In the genomic region with DNA sequence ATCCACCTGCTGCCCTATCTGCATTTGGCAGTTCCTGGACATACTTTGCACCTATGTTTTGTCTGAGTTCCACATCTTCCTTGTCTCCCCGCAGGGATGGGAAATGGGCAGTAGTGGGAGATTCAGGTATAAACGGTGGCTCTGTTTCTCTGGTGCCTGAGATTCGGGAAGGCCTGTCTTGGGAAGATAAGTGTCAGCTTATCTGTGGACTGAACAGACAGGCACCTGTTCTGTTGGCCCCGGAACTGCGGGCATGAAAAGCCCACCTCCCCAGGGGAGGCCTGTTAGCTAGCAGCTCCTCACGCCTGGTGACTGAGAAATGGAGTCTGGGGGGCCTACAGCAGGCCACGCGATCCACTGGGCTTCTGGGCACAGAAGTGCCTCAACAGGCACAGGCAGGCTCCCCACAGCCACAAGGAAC, we compare ENCODE assay signal across 8 cellular contexts. TPM values are rescaled to one million over a fixed set of nuclear protein-coding genes. Genes with fewer than 3 reads are reported as not detected.
A peak's percentile ranks its signal among the peaks of the same experiment; 100 is the strongest.
DNase-seq lines count a peak whose midpoint lies in the region; ATAC-seq and TF ChIP-seq lines count a peak whose summit lies in the region.

No MANE protein-coding gene starts in this region.

- peaks cover 0 to 2% (median 0%) of the 10 kb centered on the region in 7 donors for H3K9me3 Mint-ChIP-seq in CD14-positive monocyte

- H3K4me1 Mint-ChIP-seq in CD14-positive monocyte = peaks cover 65% of the 10 kb centered on the region

- H3K79me1 ChIP-seq in neuronal stem cell (ENCODE audit: low read depth, low read length) = no peaks in the 10 kb centered on the region

- H3K36me3 ChIP-seq in neuronal stem cell (replicated peaks in 1 of 2; ENCODE audit: control insufficient read depth in 2 of 2, insufficient read depth in 2 of 2, low read length in 2 of 2) = peaks cover 30 to 53% of the 10 kb centered on the region in 2 donors

- no peak for TF ChIP-seq CTCF in CD14-positive monocyte (IDR thresholded peaks at IDR 0.05)
- TF ChIP-seq CTCF in dorsolateral prefrontal cortex (IDR thresholded peaks at IDR 0.05 in 54 of 56, conservative IDR thresholded peaks at IDR 0.05 in 2 of 56; ENCODE audit: low read depth in 1 of 56, partially characterized antibody in 56 of 56) = no peak

- peak overlapping the region in 2 of 59 donors; percentile 0 to 21 for H3K4me3 ChIP-seq in dorsolateral prefrontal cortex
- H3K4me3 ChIP-seq in neuronal stem cell (ENCODE audit: low read length in 2 of 2) = no peak overlapping the region

- no peak overlapping the region for H3K4ac ChIP-seq in neuronal stem cell (ENCODE audit: low read length)

- peak overlapping the region; percentile 24 for H2AK5ac ChIP-seq in neuronal stem cell (ENCODE audit: low read depth, low read length)

- peak overlapping the region; percentile 64 for H3K9ac ChIP-seq in neuronal stem cell (ENCODE audit: low read depth, low read length, poor library complexity)

- H2BK5ac ChIP-seq in neuronal stem cell (ENCODE audit: low read length) = no peak overlapping the region

- H3K4me1 ChIP-seq in neuronal stem cell (ENCODE audit: control insufficient read depth in 2 of 2, insufficient read depth in 1 of 2, low read depth in 1 of 2, low read length in 2 of 2) = peaks cover 18 to 27% of the 10 kb centered on the region in 2 donors

- peak overlapping the region in 52 of 59 donors; percentile 20 to 89 (median 70) for H3K27ac ChIP-seq in dorsolateral prefrontal cortex
- peak overlapping the region; percentile 14 for H3K27ac ChIP-seq in neuronal stem cell (replicated peaks; ENCODE audit: low read length)

- H4K8ac ChIP-seq in neuronal stem cell (ENCODE audit: low read depth, low read length) = peak overlapping the region; percentile 89

- H3K4me2 ChIP-seq in neuronal stem cell (ENCODE audit: insufficient read depth, low read length, poor library complexity, severe bottlenecking) = no peak overlapping the region

- no peak overlapping the region for H4K91ac ChIP-seq in neuronal stem cell (ENCODE audit: low read depth, low read length, poor library complexity)

- peaks cover 47 to 67% of the 10 kb centered on the region in 2 donors for H3K36me3 Mint-ChIP-seq in CD14-positive monocyte

- peaks cover 0 to 5% (median 0%) of the 10 kb centered on the region in 3 donors for H3K27me3 Mint-ChIP-seq in CD14-positive monocyte (ENCODE audit: low read depth in 3 of 3)

- ATAC-seq in GM18861 (IDR thresholded peaks at IDR 0.05; ENCODE audit: unreplicated experiment) = no peak

- H2BK12ac ChIP-seq in neuronal stem cell (ENCODE audit: low read length) = no peak overlapping the region

- no peak overlapping the region for H3K4me3 Mint-ChIP-seq in CD14-positive monocyte

- no peak overlapping the region for H2AFZ ChIP-seq in neuronal stem cell (ENCODE audit: low read length)

- no peaks in the 10 kb centered on the region for H3K9me3 ChIP-seq in neuronal stem cell (replicated peaks in 1 of 2; ENCODE audit: control insufficient read depth in 2 of 2, insufficient read depth in 1 of 2, low read depth in 1 of 2, low read length in 2 of 2)

- no peak overlapping the region for H3K14ac ChIP-seq in neuronal stem cell (ENCODE audit: low read length)

- no peak overlapping the region for H3K18ac ChIP-seq in neuronal stem cell (ENCODE audit: low read length)

- no CpG with 5 or more reads among the region's 8 CpGs for WGBS in neuronal stem cell (ENCODE audit: extremely low coverage in 2 of 2, insufficient read length in 2 of 2, insufficient replicate concordance in 1 of 2), 2 donors

- peak overlapping the region; percentile 40 to 89 (median 82) for H3K27ac Mint-ChIP-seq in CD14-positive monocyte

- peak overlapping the region; percentile 30 for H3K23ac ChIP-seq in neuronal stem cell (ENCODE audit: low read depth, low read length, poor library complexity)

- DNase-seq in CD14-positive monocyte (ENCODE audit: low spot score) (no peak), NCI-H2171 treated with DMSO at 0.1 percent for 48 hours (lab: John Stamatoyannopoulos, UW) (peak; percentile 94), dorsolateral prefrontal cortex (peak in 1 of 10 donors; percentile 25), neuronal stem cell (ENCODE audit: low spot score) (no peak), COLO829 (ENCODE audit: low spot score) (no peak), AG20443 (ENCODE audit: low spot score) (no peak)
- DNase-seq in activated CD4-positive, CD25-positive, alpha-beta regulatory T cell (lab: John Stamatoyannopoulos, UW) = no peak

- no peak overlapping the region for H2BK15ac ChIP-seq in neuronal stem cell (ENCODE audit: low read length)

- no peaks in the 10 kb centered on the region for H3K27me3 ChIP-seq in dorsolateral prefrontal cortex
- H3K27me3 ChIP-seq in neuronal stem cell (ENCODE audit: control insufficient read depth in 3 of 3, insufficient read depth in 3 of 3, low read depth in 1 of 3, low read length in 3 of 3) = no peaks in the 10 kb centered on the region

- H2BK120ac ChIP-seq in neuronal stem cell (ENCODE audit: low read depth, low read length) = no peak overlapping the region

- intact Hi-C loops in CD14-positive monocyte (cut with micrococcal nuclease) = loop anchor here (1.0 to 5.0 kb wide), 3 partner anchors 18 to 96 kb away; a partner anchor contains a TSS
- intact Hi-C loops in dorsolateral prefrontal cortex (cut with DNase I) = loop anchor here (1.0 to 2.0 kb wide), 4 partner anchors 20 to 96 kb away; a partner anchor contains a TSS

RNA-seq across cellular contexts. Expression of a gene that starts 5.8 kb away (rescaled TPM):
- polyA plus RNA-seq in CD14-positive monocyte = 10 to 100 TPM; 90.6 to 91.9 TPM
- total RNA-seq in dorsolateral prefrontal cortex = 100 to 1,000 TPM in 11 of 120 experiments, 10 to 100 TPM in 109; 56.3 to 112 (median 85.1) TPM
- polyA plus RNA-seq in neuronal stem cell (2013, experiment 1 of 2) = 315 TPM
- polyA plus RNA-seq in neuronal stem cell (2013, experiment 2 of 2) = 311 TPM

RNA-seq across cellular contexts. Expression of a gene that starts 6.1 kb away (rescaled TPM):
- 10 to 100 TPM; 33.1 to 35.3 TPM for polyA plus RNA-seq in CD14-positive monocyte
- 10 to 100 TPM; 17.2 to 38.2 (median 26.5) TPM for total RNA-seq in dorsolateral prefrontal cortex
- 24.4 TPM for polyA plus RNA-seq in neuronal stem cell (2013, experiment 1 of 2)
- polyA plus RNA-seq in neuronal stem cell (2013, experiment 2 of 2) = 24.2 TPM

RNA-seq across cellular contexts. Expression of a gene that starts 13.5 kb away (rescaled TPM):
- 100 to 1,000 TPM; 449 to 562 TPM for polyA plus RNA-seq in CD14-positive monocyte
- total RNA-seq in dorsolateral prefrontal cortex = 10 to 100 TPM in 52 of 120 experiments, 1 to 10 TPM in 68; 2.6 to 25.6 (median 9.2) TPM
- polyA plus RNA-seq in neuronal stem cell (2013, experiment 1 of 2) = 3.2 TPM
- 2.7 TPM for polyA plus RNA-seq in neuronal stem cell (2013, experiment 2 of 2)

RNA-seq across cellular contexts. Expression of a gene that starts 20.8 kb away (rescaled TPM):
- polyA plus RNA-seq in CD14-positive monocyte = 10 to 100 TPM; 19.1 to 24.2 TPM
- total RNA-seq in dorsolateral prefrontal cortex = 100 to 1,000 TPM; 102 to 287 (median 162) TPM
- 511 TPM for polyA plus RNA-seq in neuronal stem cell (2013, experiment 1 of 2)
- polyA plus RNA-seq in neuronal stem cell (2013, experiment 2 of 2) = 489 TPM

RNA-seq across cellular contexts. Expression of a gene that starts 21.0 kb away (rescaled TPM):
- polyA plus RNA-seq in CD14-positive monocyte = not detected
- total RNA-seq in dorsolateral prefrontal cortex = not detected
- polyA plus RNA-seq in neuronal stem cell (2013, experiment 1 of 2) = not detected
- not detected for polyA plus RNA-seq in neuronal stem cell (2013, experiment 2 of 2)
